ENCODE assay signal across 8 cellular contexts in genomic region chr2:15939854-15940660, GRCh38. TPM values are rescaled to one million over a fixed set of nuclear protein-coding genes. Genes with fewer than 3 reads are reported as not detected.
A peak's percentile ranks its signal among the peaks of the same experiment; 100 is the strongest.
DNase-seq lines count a peak whose midpoint lies in the region; ATAC-seq and TF ChIP-seq lines count a peak whose summit lies in the region.

Gene MYCN (plus strand): TSS chr2:15940550. CDS start chr2:15942065, 1,515 bp downstream.

- DNase-seq in A673 (ENCODE audit: low spot score) = peak; percentile 95
- DNase-seq in MG63 = no peak
- peak; percentile 39 for DNase-seq in T-helper 2 cell treated with Interferon-gamma antibody and Interleukin-4, amounts not matched to agents 5 μg/mL and 100 μg/mL, for 36 hours (ENCODE audit: low spot score)
- DNase-seq in coronary artery (ENCODE audit: low spot score) = no peak
- peak; percentile 98 for DNase-seq in left kidney (ENCODE audit: low read depth, low spot score)
- DNase-seq in stimulated activated CD4-positive, alpha-beta T cell treated with anti-CD3 and anti-CD28 coated beads, Interleukin-12 subunit alpha, Interleukin-12 subunit beta, amount 100 ng/mL, for 48 hours (ENCODE audit: low read depth in 2 of 3, low spot score in 1 of 3) = peak in 2 of 3 donors; percentile 24 to 28

- intact Hi-C loops in A673 (cut with micrococcal nuclease; ENCODE audit: unreplicated experiment) = loop anchor here (1.0 to 10.0 kb wide), 7 partner anchors 285 to 817 kb away; no protein-coding TSS in a partner anchor

- H3K27me3 Mint-ChIP-seq in T-helper 2 cell treated with Interferon-gamma antibody and Interleukin-4, amounts not matched to agents 5 μg/mL and 100 μg/mL, for 36 hours (ENCODE audit: low read depth) = peaks cover 68% of the 10 kb centered on the region

- H3K27ac ChIP-seq in A673 (ENCODE audit: low read depth, low read length, poor library complexity, severe bottlenecking) (no peak within 1 kb of the TSS), coronary artery (no peak within 1 kb of the TSS)

- TF ChIP-seq CTCF in A673 (conservative IDR thresholded peaks at IDR 0.05; ENCODE audit: low read depth, low read length) = peak; percentile 89; the same call in 1 of the 2 replicates
- peak; percentile 56 for TF ChIP-seq CTCF in coronary artery (IDR thresholded peaks at IDR 0.05)

- H3K27me3 ChIP-seq in A673 (replicated peaks; ENCODE audit: insufficient read depth, low read depth, low read length, poor library complexity) (no peaks in the 10 kb centered on the region), MG63 (peaks cover 51% of the 10 kb centered on the region)

- ATAC-seq in GM18870 (IDR thresholded peaks at IDR 0.05; ENCODE audit: unreplicated experiment) (peak; percentile 55), HG03469 (IDR thresholded peaks at IDR 0.05; ENCODE audit: unreplicated experiment) (no peak)

- CTCF ChIA-PET in A673 (lab: Charles Lee) = interaction anchor here (0.6 to 1.5 kb wide), 4 partner anchors 342 to 669 kb away, joined by 3 to 36 read pairs (median 5); no protein-coding TSS in a partner anchor

- no peaks in the 10 kb centered on the region for H3K9me3 Mint-ChIP-seq in T-helper 2 cell treated with Interferon-gamma antibody and Interleukin-4, amounts not matched to agents 5 μg/mL and 100 μg/mL, for 36 hours

- no peaks in the 10 kb centered on the region for H3K9me3 ChIP-seq in A673 (ENCODE audit: low read depth, low read length, poor library complexity, severe bottlenecking)
- H3K9me3 ChIP-seq in MG63 = no peaks in the 10 kb centered on the region

- H3K36me3 ChIP-seq in A673 (ENCODE audit: insufficient read depth, low read length, poor library complexity, severe bottlenecking) (no peaks in the 10 kb centered on the region), MG63 (no peaks in the 10 kb centered on the region)

- H3K27ac Mint-ChIP-seq in T-helper 2 cell treated with Interferon-gamma antibody and Interleukin-4, amounts not matched to agents 5 μg/mL and 100 μg/mL, for 36 hours = no peak within 1 kb of the TSS

- no peaks in the 10 kb centered on the region for H3K4me1 Mint-ChIP-seq in T-helper 2 cell treated with Interferon-gamma antibody and Interleukin-4, amounts not matched to agents 5 μg/mL and 100 μg/mL, for 36 hours (ENCODE audit: low read depth)

- H3K4me1 ChIP-seq in A673 (ENCODE audit: insufficient read depth, low read length, poor library complexity, severe bottlenecking) = peaks cover 19% of the 10 kb centered on the region

- peak within 1 kb of the TSS; percentile 60 for H3K4me3 ChIP-seq in A673 (ENCODE audit: low read depth, low read length, poor library complexity, severe bottlenecking)
- peak within 1 kb of the TSS; percentile 41 for H3K4me3 ChIP-seq in MG63
- peak within 1 kb of the TSS; percentile 75 for H3K4me3 ChIP-seq in coronary artery

- H3K36me3 Mint-ChIP-seq in T-helper 2 cell treated with Interferon-gamma antibody and Interleukin-4, amounts not matched to agents 5 μg/mL and 100 μg/mL, for 36 hours (ENCODE audit: low read depth) = no peaks in the 10 kb centered on the region

- POLR2A ChIA-PET in A673 (lab: Charles Lee; ENCODE audit: low non-redundant PET) = no interaction called here

- peak within 1 kb of the TSS; percentile 49 for H3K4me3 Mint-ChIP-seq in T-helper 2 cell treated with Interferon-gamma antibody and Interleukin-4, amounts not matched to agents 5 μg/mL and 100 μg/mL, for 36 hours

- no TSS peak for BruUV-seq in A673 (replicated peaks; lab: Mats Ljungman, UMichigan)

RNA-seq across cellular contexts. Expression of gene MYCN, which starts in this region (rescaled TPM):
- total RNA-seq in A673 (2021) = 2.8 and 3.4 TPM in 2 replicates
- not detected in 2 replicates for total RNA-seq in MG63 (2014; rRNA removed; shearing (Covaris generic); ENCODE audit: low replicate concordance)

Comparison
In these comparisons a context has a peak if more than half of its experiments do, and no peak if none do; other contexts are left out.
1. DNase-seq: peak in A673 (single experiment), T-helper 2 cell treated with Interferon-gamma antibody and Interleukin-4, amounts not matched to agents 5 μg/mL and 100 μg/mL, for 36 hours (single experiment), left kidney (single experiment) and stimulated activated CD4-positive, alpha-beta T cell treated with anti-CD3 and anti-CD28 coated beads, Interleukin-12 subunit alpha, Interleukin-12 subunit beta, amount 100 ng/mL, for 48 hours (2 of 3); none in MG63 (single experiment) and coronary artery (single experiment).
2. Peak in every context shown above with its lines, with median percentiles within 50 percentile points of each other: H3K4me3 ChIP-seq.